9 cellular contexts compared by ENCODE assay signal in the genomic region with DNA sequence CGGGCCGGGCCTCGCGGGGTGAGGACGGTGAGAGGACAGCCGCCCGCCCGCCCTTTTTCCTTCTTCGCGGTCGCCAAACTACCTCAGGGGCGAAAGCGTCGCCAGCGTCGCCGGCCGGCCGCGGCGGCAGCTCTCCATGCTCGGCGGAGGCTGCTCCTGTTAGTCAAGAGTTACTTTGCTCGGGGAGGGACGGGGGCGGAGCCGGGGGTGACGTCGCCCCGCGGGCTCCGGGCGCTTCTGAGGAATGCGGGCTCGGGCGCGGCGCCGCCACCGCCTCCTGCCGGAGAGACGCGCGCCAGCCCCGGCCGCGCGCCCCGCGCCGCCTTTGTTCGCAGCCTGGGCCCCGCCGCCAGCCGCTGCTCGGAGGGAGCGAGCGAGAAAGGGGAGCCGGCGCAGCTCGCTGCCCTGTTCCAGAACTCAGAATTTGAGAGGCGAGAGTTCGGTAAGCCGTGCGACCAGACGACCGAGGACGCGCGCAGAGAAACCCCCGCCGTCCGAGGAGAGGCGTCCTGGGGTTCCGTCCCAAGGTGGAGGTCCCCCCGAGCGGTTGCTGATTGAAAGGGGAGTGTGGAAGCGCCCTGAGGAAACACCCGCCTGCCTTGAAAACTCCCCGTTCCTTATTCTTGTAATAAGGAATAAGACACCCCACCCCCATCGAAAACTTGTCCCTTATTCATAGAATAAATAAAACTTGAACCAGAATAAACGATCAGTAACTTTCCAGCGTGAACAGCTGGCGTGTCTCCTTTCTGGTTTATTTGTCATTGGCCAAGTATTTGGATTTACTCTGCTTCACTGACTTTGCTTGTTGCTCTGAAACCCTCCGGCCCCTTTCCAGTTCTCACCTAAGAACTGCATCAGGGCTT.
A peak's percentile ranks its signal among the peaks of the same experiment; 100 is the strongest.
DNase-seq lines count a peak whose midpoint lies in the region; ATAC-seq lines count a peak whose summit lies in the region.
"Had no signal": no experiment of that assay in that cellular context is flagged by ENCODE, and none has a peak within 500 bp of the region (broad histone marks: within the 10 kb centered on the region; RNA-seq: fewer than 3 reads in every experiment).

TSS of gene PTPRK (minus strand) at position 164 of the 866 bp plus-strand sequence. CDS start 241 bp downstream, outside the sequence.

- ATAC-seq in HG02884 (IDR thresholded peaks at IDR 0.05; ENCODE audit: unreplicated experiment) = peak; percentile 89

- DNase-seq in NCI-H2081 (lab: John Stamatoyannopoulos, UW) = peak; percentile 79 to 83
- no peak for DNase-seq in NCI-H2081 treated with DMSO at 0.1 percent for 48 hours (lab: John Stamatoyannopoulos, UW)
- peak; percentile 69 for DNase-seq in NCI-H2107 (lab: John Stamatoyannopoulos, UW)
- peak; percentile 85 for DNase-seq in activated CD4-positive, alpha-beta T cell treated with anti-CD3 and anti-CD28 coated beads, Interleukin-2, amount 50 U/mL, for 1 hour
- DNase-seq in dedifferentiated amniotic fluid mesenchymal stem cell (ENCODE audit: extremely low spot score) = peak; percentile 94
- DNase-seq in left kidney (ENCODE audit: low read depth, low spot score) = peak; percentile 98
- peak; percentile 86 for DNase-seq in stimulated activated CD4-positive, alpha-beta T cell treated with anti-CD3 and anti-CD28 coated beads, Interleukin-1b, Interleukin-23, amount 100 ng/mL, for 48 hours
- DNase-seq: DND-41 had no signal
